In genomic region chr2:170643346-170643745, GRCh38 we compare ENCODE assay signal across 27 cellular contexts.
"Had no signal": no experiment of that assay in that cellular context is flagged by ENCODE, and none has a peak within 500 bp of the region (broad histone marks: within the 10 kb centered on the region; RNA-seq: fewer than 3 reads in every experiment).

No MANE protein-coding gene starts in this region.

- H3K36me3 Mint-ChIP-seq: mesothelial cell of epicardium; naive B cell; natural killer cell; stimulated activated naive B cell treated with anti-CD40 and anti-IgM and Interleukin-4, amounts not matched to agents 10 μg/mL and 1 μg/mL and 100 μg/mL, for 72 hours had no signal

- H3K27ac Mint-ChIP-seq: mesothelial cell of epicardium; naive B cell; natural killer cell; nephron progenitor cell; stimulated activated naive B cell treated with anti-CD40 and anti-IgM and Interleukin-4, amounts not matched to agents 10 μg/mL and 1 μg/mL and 100 μg/mL, for 72 hours had no signal

- H3K4me1 Mint-ChIP-seq: naive B cell; natural killer cell; stimulated activated naive B cell treated with anti-CD40 and anti-IgM and Interleukin-4, amounts not matched to agents 10 μg/mL and 1 μg/mL and 100 μg/mL, for 72 hours had no signal

- H3K9me3 ChIP-seq: left ventricle myocardium inferior, pancreas, prostate gland, stomach, thoracic aorta, tibial artery, upper lobe of right lung had no signal

- ATAC-seq: natural killer cell; pancreas; right cardiac atrium; sciatic nerve; stimulated activated naive B cell treated with anti-CD40 and anti-IgM and Interleukin-4, amounts not matched to agents 10 μg/mL and 1 μg/mL and 100 μg/mL, for 72 hours; stimulated activated naive CD8-positive, alpha-beta T cell treated with anti-CD3 and anti-CD28 coated beads, Interleukin-15, Interleukin-2, amounts not matched to agents 100 U/mL and 50 U/mL, for 24 hours; upper lobe of right lung had no signal

- DNase-seq: hypothalamus; islet precursor cell; left ventricle myocardium inferior; mesendoderm; naive B cell; natural killer cell; nephron progenitor cell; nucleus accumbens; pancreas; posterior cingulate gyrus; retina; right cardiac atrium; stimulated activated CD4-positive, alpha-beta T cell treated with anti-CD3 and anti-CD28 coated beads, Interleukin-12 subunit alpha, Interleukin-12 subunit beta, amount 100 ng/mL, for 4 hours; stimulated activated CD4-positive, alpha-beta T cell treated with anti-CD3 and anti-CD28 coated beads, Interleukin-15, amount 100 ng/mL, for 24 hours; stimulated activated CD4-positive, alpha-beta T cell treated with anti-CD3 and anti-CD28 coated beads, Interleukin-2, amount 100 ng/mL, for 24 hours; stimulated activated CD4-positive, alpha-beta T cell treated with anti-CD3 and anti-CD28 coated beads, Interleukin-4, amount 100 ng/mL, for 1 hour; stimulated activated naive B cell treated with anti-CD40 and anti-IgM and Interleukin-4, amounts not matched to agents 10 μg/mL and 1 μg/mL and 100 μg/mL, for 72 hours; stimulated activated naive CD8-positive, alpha-beta T cell treated with anti-CD3 and anti-CD28 coated beads, Interleukin-15, Interleukin-2, amounts not matched to agents 100 U/mL and 50 U/mL, for 24 hours; stomach; tibial artery; trophoblast cell; upper lobe of right lung had no signal

- H3K27ac ChIP-seq: left ventricle myocardium inferior, pancreas, prostate gland, skin epidermis, stomach, thoracic aorta, tibial artery, upper lobe of right lung had no signal

- H3K4me3 Mint-ChIP-seq: mesothelial cell of epicardium; naive B cell; natural killer cell; nephron progenitor cell; stimulated activated naive B cell treated with anti-CD40 and anti-IgM and Interleukin-4, amounts not matched to agents 10 μg/mL and 1 μg/mL and 100 μg/mL, for 72 hours had no signal
